ENCODE assay signal across 17 cellular contexts in the genomic region with DNA sequence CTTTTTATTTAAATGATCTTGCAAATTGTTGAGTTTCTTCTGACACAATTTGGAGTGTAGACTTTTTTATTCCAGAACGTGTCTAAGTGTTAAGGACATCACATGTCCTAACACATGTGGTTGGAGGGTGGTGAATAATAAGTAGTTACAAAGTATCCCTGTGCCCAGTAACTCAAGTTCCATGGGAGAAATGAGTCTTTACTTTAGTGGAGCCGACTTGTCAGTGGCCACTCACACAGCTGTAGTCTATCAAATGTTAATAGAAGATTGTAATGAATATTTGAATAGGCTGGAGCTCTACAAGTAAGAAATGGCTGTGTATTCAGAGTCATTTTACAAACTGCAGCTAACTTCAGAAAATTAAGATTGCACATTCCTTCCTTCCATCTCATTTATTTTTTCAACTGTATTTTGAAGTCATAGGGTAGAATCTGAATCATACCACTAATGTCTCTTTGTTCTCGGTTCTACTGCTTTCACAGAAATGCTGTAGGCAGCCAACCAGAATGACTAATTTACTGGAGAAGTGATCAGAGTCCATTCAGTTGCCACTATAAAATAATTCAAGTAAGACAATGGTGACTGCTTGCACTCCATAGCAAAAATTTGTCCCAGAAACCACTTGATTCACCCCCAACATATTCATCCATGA.
DNase-seq lines count a peak whose midpoint lies in the region; ATAC-seq, FAIRE-seq and TF ChIP-seq lines count a peak whose summit lies in the region.
"Had no signal": no experiment of that assay in that cellular context is flagged by ENCODE, and none has a peak within 500 bp of the region (broad histone marks: within the 10 kb centered on the region; RNA-seq: fewer than 3 reads in every experiment).

No MANE protein-coding gene starts in this region.

- H3K9me3 ChIP-seq in adipocyte (ENCODE audit: control insufficient read depth, low read length) = no peaks in the 10 kb centered on the region
- H3K9me3 ChIP-seq in skeletal muscle satellite cell (replicated peaks; ENCODE audit: low read length) = no peaks in the 10 kb centered on the region
- H3K9me3 ChIP-seq: neutrophil, upper lobe of right lung had no signal

- ATAC-seq in Right ventricle myocardium inferior = peak; percentile 28
- ATAC-seq in GM18870 (IDR thresholded peaks at IDR 0.05; ENCODE audit: unreplicated experiment) = no peak
- ATAC-seq: upper lobe of right lung had no signal

- H3K4me2 ChIP-seq in skeletal muscle satellite cell (ENCODE audit: low read length) = peak overlapping the region; percentile 4
- H3K4me2 ChIP-seq: hepatocyte had no signal

- no peak for TF ChIP-seq CTCF in fibroblast of the aortic adventitia (IDR thresholded peaks at IDR 0.05; ENCODE audit: insufficient read depth, low read length)

- H3K4me1 ChIP-seq in adipocyte (ENCODE audit: control insufficient read depth, insufficient read depth, low read length) = peaks cover 28% of the 10 kb centered on the region
- peaks cover 38% of the 10 kb centered on the region for H3K4me1 ChIP-seq in skeletal muscle satellite cell (ENCODE audit: control insufficient read depth, insufficient read depth, low read length)
- H3K4me1 ChIP-seq: upper lobe of right lung had no signal

- H3K27me3 ChIP-seq in adipocyte (replicated peaks; ENCODE audit: control insufficient read depth, insufficient read depth, low read length) = no peaks in the 10 kb centered on the region
- H3K27me3 ChIP-seq in skeletal muscle satellite cell (ENCODE audit: control insufficient read depth, insufficient read depth, low read length) = no peaks in the 10 kb centered on the region
- H3K27me3 ChIP-seq: hepatocyte, neutrophil, upper lobe of right lung had no signal

- H3K4me3 ChIP-seq in adipocyte (ENCODE audit: low read length) (no peak overlapping the region), fibroblast of the aortic adventitia (ENCODE audit: low read depth, low read length) (no peak overlapping the region), skeletal muscle satellite cell (ENCODE audit: low read length) (no peak overlapping the region)
- H3K4me3 ChIP-seq: hepatocyte, lung, upper lobe of right lung had no signal

- H3K36me3 ChIP-seq in adipocyte (ENCODE audit: control insufficient read depth, insufficient read depth, low read length, severe bottlenecking) (no peaks in the 10 kb centered on the region), skeletal muscle satellite cell (ENCODE audit: insufficient read depth, low read length) (no peaks in the 10 kb centered on the region)
- H3K36me3 ChIP-seq: neutrophil, upper lobe of right lung had no signal

- DNase-seq in Right ventricle myocardium inferior (ENCODE audit: missing footprints) (no peak), cardiac septum (ENCODE audit: low spot score) (no peak), adipocyte (ENCODE audit: low read depth) (peak; percentile 54), fibroblast of the aortic adventitia (ENCODE audit: low read depth) (peak; percentile 82), KG1 (lab: John Stamatoyannopoulos, UW) (no peak), GM19239 (ENCODE audit: insufficient read length, low spot score) (no peak)
- DNase-seq: activated CD4-positive, CD25-positive, alpha-beta regulatory T cell treated with anti-CD3 and anti-CD28 coated beads, Interleukin-2, amount 50 U/mL, for 72 hours; activated T-cell treated with anti-CD3 and anti-CD28 coated beads, Interleukin-2, amount 50 U/mL, for 48 hours; anterior cingulate cortex; endodermal cell; NCI-H2107; upper lobe of right lung had no signal

- intact Hi-C loops in Right ventricle myocardium inferior (cut with DNase I) (no loop called here), cardiac septum (cut with DNase I) (no loop called here)

- no peak for FAIRE-seq in GM19239 (lab: Jason Lieb, UNC)

- H3K9ac ChIP-seq in adipocyte (ENCODE audit: low read length) (no peak overlapping the region), skeletal muscle satellite cell (ENCODE audit: low read depth, low read length) (peak overlapping the region; percentile 67)

Comparison
In these comparisons a context has a peak if more than half of its experiments do, and no peak if none do; other contexts are left out.
1. DNase-seq: peak in adipocyte (single experiment) and fibroblast of the aortic adventitia (single experiment); none in Right ventricle myocardium inferior (single experiment), cardiac septum (single experiment), KG1 (single experiment) and GM19239 (single experiment).